8 cellular contexts compared by ENCODE assay signal in the genomic region with DNA sequence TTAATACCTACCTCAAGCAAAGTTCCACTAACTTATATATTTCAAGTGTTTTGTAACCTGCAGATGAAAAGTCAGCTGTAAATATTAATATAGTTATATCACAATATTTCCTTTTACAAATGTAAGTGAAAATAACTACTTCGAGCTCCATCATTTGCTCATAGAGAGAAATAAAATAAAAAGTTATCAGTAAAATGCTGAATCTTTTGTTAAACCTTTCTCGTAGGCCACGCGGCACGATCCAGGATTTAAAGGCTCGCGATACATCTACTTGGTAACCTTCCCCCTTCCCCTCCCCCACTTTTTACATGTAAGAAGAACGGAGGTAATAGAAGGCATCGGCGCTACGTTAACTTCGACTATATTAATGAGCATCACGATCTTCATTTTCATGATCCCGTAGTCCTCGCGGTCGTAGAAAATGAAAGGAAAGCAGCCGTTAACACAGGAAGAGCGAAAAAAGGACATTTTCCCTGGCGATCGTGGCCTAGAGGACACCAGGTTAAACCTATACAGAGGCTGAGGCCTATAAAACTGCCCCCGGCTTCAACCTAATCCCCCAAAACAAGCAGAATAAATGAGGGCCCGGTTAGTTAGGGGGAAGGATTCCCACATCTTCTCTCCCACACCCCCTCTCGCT. TPM values are rescaled to one million over a fixed set of nuclear protein-coding genes. Genes with fewer than 3 reads are reported as not detected.
DNase-seq lines count a peak whose midpoint lies in the region; ATAC-seq and TF ChIP-seq lines count a peak whose summit lies in the region.

No MANE protein-coding gene starts in this region.

- peak overlapping the region; percentile 92 for H3K27ac ChIP-seq in SJCRH30
- peak overlapping the region; percentile 92 for H3K27ac ChIP-seq in cingulate gyrus (ENCODE audit: low read depth, low read length)
- peak overlapping the region; percentile 93 to 96 (median 96) for H3K27ac ChIP-seq in upper lobe of left lung

- in situ Hi-C loops in Caki2 (cut with HindIII; ENCODE audit: low pct_unique_long_range_greater_than_20kb, low sequenced_read_pairs), result no loop called here

- no peak for TF ChIP-seq EP300 in upper lobe of left lung (IDR thresholded peaks at IDR 0.05)

- 0% methylated on average over 24 of the region's 24 CpGs for WGBS in upper lobe of left lung, 2 donors

- H3K4me1 Mint-ChIP-seq in IgD-negative memory B cell, result peaks cover 38 to 39% (median 38%) of the 10 kb centered on the region in 3 donors
- H3K4me1 Mint-ChIP-seq in memory B cell, result peaks cover 19% of the 10 kb centered on the region

- H3K27ac Mint-ChIP-seq in IgD-negative memory B cell (peak overlapping the region; percentile 92 to 100 (median 99)), memory B cell (peak overlapping the region; percentile 97)

- no peaks in the 10 kb centered on the region for H3K27me3 ChIP-seq in SJCRH30
- no peaks in the 10 kb centered on the region for H3K27me3 ChIP-seq in upper lobe of left lung

- H3K4me1 ChIP-seq in SJCRH30, result peaks cover 19% of the 10 kb centered on the region
- peaks cover 30 to 51% (median 38%) of the 10 kb centered on the region in 4 donors for H3K4me1 ChIP-seq in upper lobe of left lung

- no peaks in the 10 kb centered on the region for H3K27me3 Mint-ChIP-seq in IgD-negative memory B cell
- no peaks in the 10 kb centered on the region for H3K27me3 Mint-ChIP-seq in memory B cell

- TF ChIP-seq POLR2A in upper lobe of left lung (IDR thresholded peaks at IDR 0.05), result no peak

- TF ChIP-seq CTCF in upper lobe of left lung (IDR thresholded peaks at IDR 0.05), result no peak

- peaks cover 52% of the 10 kb centered on the region for H3K36me3 ChIP-seq in SJCRH30
- peaks cover 0 to 26% (median 7%) of the 10 kb centered on the region in 4 donors for H3K36me3 ChIP-seq in upper lobe of left lung

- DNase-seq in Caki2 (ENCODE audit: low read depth), result peak; percentile 35
- peak; percentile 38 to 61 for DNase-seq in SJCRH30
- peak in 1 of 2 donors; percentile 42 for DNase-seq in memory B cell (ENCODE audit: low spot score in 2 of 2)
- DNase-seq in upper lobe of left lung, result peak in 1 of 2 donors; percentile 37

- H3K9me3 Mint-ChIP-seq in IgD-negative memory B cell (no peaks in the 10 kb centered on the region), memory B cell (no peaks in the 10 kb centered on the region)

- peaks cover 2% of the 10 kb centered on the region for H3K36me3 Mint-ChIP-seq in IgD-negative memory B cell
- peaks cover 14% of the 10 kb centered on the region for H3K36me3 Mint-ChIP-seq in memory B cell

- H3K4me3 Mint-ChIP-seq in IgD-negative memory B cell (peak overlapping the region; percentile 92 to 100 (median 100)), memory B cell (peak overlapping the region; percentile 98)

- no peak for ATAC-seq in memory B cell (ENCODE audit: low read depth)
- peak in 1 of 2 donors; percentile 17 for ATAC-seq in upper lobe of left lung (ENCODE audit: low FRiP score in 2 of 2)
- ATAC-seq in GM21528 (IDR thresholded peaks at IDR 0.05; ENCODE audit: low FRiP score, unreplicated experiment), result no peak
- ATAC-seq in GM19328 (IDR thresholded peaks at IDR 0.05; ENCODE audit: unreplicated experiment), result no peak

- H3K9me3 ChIP-seq in SJCRH30 (replicated peaks) (no peaks in the 10 kb centered on the region), upper lobe of left lung (no peaks in the 10 kb centered on the region)

- peak overlapping the region; percentile 90 for H3K4me3 ChIP-seq in SJCRH30
- peak overlapping the region; percentile 58 to 91 (median 68) for H3K4me3 ChIP-seq in upper lobe of left lung

RNA-seq across cellular contexts. Expression of gene HNRNPC, which starts 0.5 kb away (rescaled TPM):
- 814 and 828 TPM in 2 replicates for total RNA-seq in Caki2 (2014; rRNA removed; shearing (Covaris generic); ENCODE audit: low replicate concordance)
- polyA plus RNA-seq in IgD-negative memory B cell, result 741 TPM
- total RNA-seq in SJCRH30 (2014; rRNA removed; shearing (Covaris generic)), result 1,205 and 1,219 TPM in 2 replicates
- 100 to 1,000 TPM; 119 to 390 (median 293) TPM for total RNA-seq in upper lobe of left lung

RNA-seq across cellular contexts. Expression of gene RPGRIP1, which starts 11.2 kb away (rescaled TPM):
- not detected in 2 replicates for total RNA-seq in Caki2 (2014; rRNA removed; shearing (Covaris generic); ENCODE audit: low replicate concordance)
- 0.14 TPM for polyA plus RNA-seq in IgD-negative memory B cell
- not detected in 2 replicates for total RNA-seq in SJCRH30 (2014; rRNA removed; shearing (Covaris generic))
- 1 to 10 TPM in 1 of 6 donors, under 1 TPM in 4, not detected in 1; 0.15 to 1.0 (median 0.34) TPM for total RNA-seq in upper lobe of left lung
